Comparison of ENCODE assay signal across 1 cellular context in the genomic region with DNA sequence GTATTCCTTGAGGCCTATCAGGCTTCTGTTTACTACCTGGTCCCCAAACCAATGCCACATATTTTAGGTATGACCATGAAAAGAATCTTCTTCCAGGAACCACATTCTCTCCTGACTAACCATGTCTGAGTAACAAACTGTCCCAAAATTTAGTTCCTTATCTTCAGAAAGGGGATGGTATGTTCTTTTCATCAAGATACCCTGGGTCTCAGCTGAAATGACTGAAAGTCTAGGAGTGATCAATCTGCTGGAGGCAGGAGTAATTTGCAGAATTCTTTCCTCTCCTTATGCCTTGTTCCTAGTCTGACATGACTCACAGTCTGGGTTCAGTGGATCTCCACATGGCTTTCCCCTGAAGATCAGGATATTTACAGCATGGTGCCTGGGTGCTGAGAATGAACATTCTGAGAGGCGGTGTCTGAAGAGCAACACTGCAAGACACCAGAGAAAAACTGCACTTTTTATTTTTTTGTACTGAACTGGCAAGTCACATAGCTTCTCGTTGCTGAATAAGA.
TF ChIP-seq lines count a peak whose summit lies in the region.

No MANE protein-coding gene starts in this region.

TF ChIP-seq in GM23338, 12 proteins besides CTCF, POLR2A, EP300 and RAD21:
- TF ChIP-seq STAT1 (IDR thresholded peaks at IDR 0.05; ENCODE audit: unreplicated experiment) (no peak), ZNF331 (CRISPR knock-in tag; IDR thresholded peaks at IDR 0.05; ENCODE audit: low read depth) (no peak), EZH2phosphoT487 (IDR thresholded peaks at IDR 0.05; ENCODE audit: unreplicated experiment) (no peak)
